In genomic region chr5:179749857-179750508, GRCh38 we compare ENCODE assay signal across 1 cellular context.
TF ChIP-seq lines count a peak whose summit lies in the region.

No MANE protein-coding gene starts in this region.

TF ChIP-seq in H1, 55 proteins besides CTCF, POLR2A, EP300 and RAD21:
- TF ChIP-seq SIX5 (IDR thresholded peaks at IDR 0.05; ENCODE audit: low read depth, low read length) (no peak), TCF12 (IDR thresholded peaks at IDR 0.05; ENCODE audit: low read depth, low read length) (no peak), SRF (IDR thresholded peaks at IDR 0.05; ENCODE audit: low read depth, low read length) (no peak), MAFK (IDR thresholded peaks at IDR 0.05; ENCODE audit: low read depth, low read length) (no peak), EGR1 (IDR thresholded peaks at IDR 0.05; ENCODE audit: borderline replicate concordance, low read depth, low read length) (no peak), ASH2L (IDR thresholded peaks at IDR 0.05; ENCODE audit: low read length) (no peak), NANOG (IDR thresholded peaks at IDR 0.05; ENCODE audit: insufficient read depth, low read depth, low read length, poor library complexity, severe bottlenecking) (no peak), SP4 (IDR thresholded peaks at IDR 0.05; ENCODE audit: low read length) (no peak), ZNF274 (IDR thresholded peaks at IDR 0.05; ENCODE audit: borderline replicate concordance, extremely low read depth, low read length) (no peak)
